1 cellular context compared by ENCODE assay signal in genomic region chr16:19948186-19949104, GRCh38.
TF ChIP-seq lines count a peak whose summit lies in the region.

No MANE protein-coding gene starts in this region.

TF ChIP-seq in H1, 55 proteins besides CTCF, POLR2A, EP300 and RAD21 (continued from another document):
- TF ChIP-seq, protein P1, sequence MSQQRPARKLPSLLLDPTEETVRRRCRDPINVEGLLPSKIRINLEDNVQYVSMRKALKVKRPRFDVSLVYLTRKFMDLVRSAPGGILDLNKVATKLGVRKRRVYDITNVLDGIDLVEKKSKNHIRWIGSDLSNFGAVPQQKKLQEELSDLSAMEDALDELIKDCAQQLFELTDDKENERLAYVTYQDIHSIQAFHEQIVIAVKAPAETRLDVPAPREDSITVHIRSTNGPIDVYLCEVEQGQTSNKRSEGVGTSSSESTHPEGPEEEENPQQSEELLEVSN (IDR thresholded peaks at IDR 0.05), result peak; percentile 97
- TF ChIP-seq RNF2 (IDR thresholded peaks at IDR 0.05; ENCODE audit: borderline replicate concordance, low read depth, low read length, missing control alignments, poor library complexity, severe bottlenecking) (peak; percentile 46), EGR1 (IDR thresholded peaks at IDR 0.05; ENCODE audit: borderline replicate concordance, low read depth, low read length) (0 out of 2 replicates have a peak, but pooled peaks have one; percentile 23), ZNF274 (IDR thresholded peaks at IDR 0.05; ENCODE audit: borderline replicate concordance, extremely low read depth, low read length) (no peak), CBX5 (IDR thresholded peaks at IDR 0.05; ENCODE audit: low read depth, low read length) (no peak), FOSL1 (IDR thresholded peaks at IDR 0.05; ENCODE audit: insufficient read depth, low read depth, low read length) (no peak), SP2 (IDR thresholded peaks at IDR 0.05; ENCODE audit: low read length) (no peak), TCF12 (IDR thresholded peaks at IDR 0.05; ENCODE audit: low read depth, low read length) (peak; percentile 96), SAP30 (IDR thresholded peaks at IDR 0.05; ENCODE audit: insufficient read depth, insufficient replicate concordance, low read length) (no peak), TEAD4 (IDR thresholded peaks at IDR 0.05; ENCODE audit: low read depth, low read length) (peak; percentile 92), RFX5 (IDR thresholded peaks at IDR 0.05; ENCODE audit: borderline replicate concordance, low read depth, low read length) (no peak), KDM5A (IDR thresholded peaks at IDR 0.05; ENCODE audit: low read length) (no peak), TBP (IDR thresholded peaks at IDR 0.05; ENCODE audit: low read depth, low read length) (no peak), YY1 (IDR thresholded peaks at IDR 0.05; ENCODE audit: low read depth, low read length) (peak; percentile 91), SIRT6 (IDR thresholded peaks at IDR 0.05; ENCODE audit: low read length) (no peak), GTF2F1 (IDR thresholded peaks at IDR 0.05; ENCODE audit: borderline replicate concordance, low read depth, low read length) (no peak), EZH2 (IDR thresholded peaks at IDR 0.05; ENCODE audit: low read depth, low read length, severe bottlenecking) (peak; percentile 42), JUN (IDR thresholded peaks at IDR 0.05; ENCODE audit: low read depth, low read length) (0 out of 2 replicates have a peak, but pooled peaks have one; percentile 21), NRF1 (IDR thresholded peaks at IDR 0.05; ENCODE audit: low read depth, low read length) (no peak), NANOG (IDR thresholded peaks at IDR 0.05; ENCODE audit: insufficient read depth, low read depth, low read length, poor library complexity, severe bottlenecking) (peak; percentile 81), CEBPB (IDR thresholded peaks at IDR 0.05; ENCODE audit: low read depth, low read length) (no peak), CREB1 (IDR thresholded peaks at IDR 0.05) (no peak), RBBP5 (IDR thresholded peaks at IDR 0.05; ENCODE audit: borderline replicate concordance, low read depth, low read length) (peak; percentile 40; the same call in 1 of the 2 replicates), KDM4A (IDR thresholded peaks at IDR 0.05; ENCODE audit: low read depth, low read length, severe bottlenecking) (no peak), POLR2AphosphoS5 (IDR thresholded peaks at IDR 0.05; ENCODE audit: low read depth, low read length) (0 out of 2 replicates have a peak, but pooled peaks have one; percentile 48), MAFK (IDR thresholded peaks at IDR 0.05; ENCODE audit: low read depth, low read length) (peak; percentile 95), TAF1 (IDR thresholded peaks at IDR 0.05; ENCODE audit: low read depth, low read length) (0 out of 2 replicates have a peak, but pooled peaks have one; percentile 15), GABPA (IDR thresholded peaks at IDR 0.05; ENCODE audit: borderline replicate concordance, insufficient read depth, low read length) (no peak), PHF8 (conservative IDR thresholded peaks at IDR 0.05; ENCODE audit: low read depth, low read length) (no peak), HDAC6 (IDR thresholded peaks at IDR 0.05; ENCODE audit: low read depth, low read length) (no peak), POU5F1 (IDR thresholded peaks at IDR 0.05; ENCODE audit: low read depth, low read length) (0 out of 2 replicates have a peak, but pooled peaks have one; percentile 67), CHD2 (IDR thresholded peaks at IDR 0.05; ENCODE audit: low read length) (no peak), CBX8 (IDR thresholded peaks at IDR 0.05; ENCODE audit: borderline replicate concordance, low read depth, low read length) (no peak), SP1 (IDR thresholded peaks at IDR 0.05; ENCODE audit: low read depth, low read length) (peak; percentile 71), TAF7 (optimal IDR thresholded peaks at IDR 0.05; ENCODE audit: borderline replicate concordance, low read depth, low read length) (no peak), ASH2L (IDR thresholded peaks at IDR 0.05; ENCODE audit: low read length) (peak; percentile 94), SIN3A (conservative IDR thresholded peaks at IDR 0.05 in 1 of 2, IDR thresholded peaks at IDR 0.05 in 1 of 2; ENCODE audit: low read depth in 1 of 2, low read length in 2 of 2) (0 out of 4 replicates have a peak, but pooled peaks of 1 of the 2 experiments have one; percentile 5), KDM1A (IDR thresholded peaks at IDR 0.05; ENCODE audit: borderline replicate concordance, low read length) (0 out of 2 replicates have a peak, but pooled peaks have one; percentile 34), SP4 (IDR thresholded peaks at IDR 0.05; ENCODE audit: low read length) (no peak), SIX5 (IDR thresholded peaks at IDR 0.05; ENCODE audit: low read depth, low read length) (no peak), CTBP2 (IDR thresholded peaks at IDR 0.05; ENCODE audit: borderline replicate concordance, insufficient read depth, insufficient read length, low read length) (no peak), HDAC2 (IDR thresholded peaks at IDR 0.05; ENCODE audit: borderline replicate concordance in 1 of 2, low read depth in 2 of 2, low read length in 2 of 2) (peak; percentile 70 to 95; a peak in 3 of 4 replicates), BCL11A (IDR thresholded peaks at IDR 0.05; ENCODE audit: low read depth in 2 of 2, low read length in 2 of 2) (peak in 1 of 2 experiments; percentile 54), USF2 (IDR thresholded peaks at IDR 0.05; ENCODE audit: low read length) (peak; percentile 55; the same call in 1 of the 2 replicates), SRF (IDR thresholded peaks at IDR 0.05; ENCODE audit: low read depth, low read length) (no peak), CHD1 (IDR thresholded peaks at IDR 0.05; ENCODE audit: low read depth, low read length) (no peak)
- TF ChIP-seq, protein P2, sequence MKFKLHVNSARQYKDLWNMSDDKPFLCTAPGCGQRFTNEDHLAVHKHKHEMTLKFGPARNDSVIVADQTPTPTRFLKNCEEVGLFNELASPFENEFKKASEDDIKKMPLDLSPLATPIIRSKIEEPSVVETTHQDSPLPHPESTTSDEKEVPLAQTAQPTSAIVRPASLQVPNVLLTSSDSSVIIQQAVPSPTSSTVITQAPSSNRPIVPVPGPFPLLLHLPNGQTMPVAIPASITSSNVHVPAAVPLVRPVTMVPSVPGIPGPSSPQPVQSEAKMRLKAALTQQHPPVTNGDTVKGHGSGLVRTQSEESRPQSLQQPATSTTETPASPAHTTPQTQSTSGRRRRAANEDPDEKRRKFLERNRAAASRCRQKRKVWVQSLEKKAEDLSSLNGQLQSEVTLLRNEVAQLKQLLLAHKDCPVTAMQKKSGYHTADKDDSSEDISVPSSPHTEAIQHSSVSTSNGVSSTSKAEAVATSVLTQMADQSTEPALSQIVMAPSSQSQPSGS (IDR thresholded peaks at IDR 0.05; ENCODE audit: low read length), result no peak; the same call in 1 of the 2 replicates
- TF ChIP-seq, protein P3, sequence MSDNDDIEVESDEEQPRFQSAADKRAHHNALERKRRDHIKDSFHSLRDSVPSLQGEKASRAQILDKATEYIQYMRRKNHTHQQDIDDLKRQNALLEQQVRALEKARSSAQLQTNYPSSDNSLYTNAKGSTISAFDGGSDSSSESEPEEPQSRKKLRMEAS (IDR thresholded peaks at IDR 0.05), result peak; percentile 99
- TF ChIP-seq, protein P4, sequence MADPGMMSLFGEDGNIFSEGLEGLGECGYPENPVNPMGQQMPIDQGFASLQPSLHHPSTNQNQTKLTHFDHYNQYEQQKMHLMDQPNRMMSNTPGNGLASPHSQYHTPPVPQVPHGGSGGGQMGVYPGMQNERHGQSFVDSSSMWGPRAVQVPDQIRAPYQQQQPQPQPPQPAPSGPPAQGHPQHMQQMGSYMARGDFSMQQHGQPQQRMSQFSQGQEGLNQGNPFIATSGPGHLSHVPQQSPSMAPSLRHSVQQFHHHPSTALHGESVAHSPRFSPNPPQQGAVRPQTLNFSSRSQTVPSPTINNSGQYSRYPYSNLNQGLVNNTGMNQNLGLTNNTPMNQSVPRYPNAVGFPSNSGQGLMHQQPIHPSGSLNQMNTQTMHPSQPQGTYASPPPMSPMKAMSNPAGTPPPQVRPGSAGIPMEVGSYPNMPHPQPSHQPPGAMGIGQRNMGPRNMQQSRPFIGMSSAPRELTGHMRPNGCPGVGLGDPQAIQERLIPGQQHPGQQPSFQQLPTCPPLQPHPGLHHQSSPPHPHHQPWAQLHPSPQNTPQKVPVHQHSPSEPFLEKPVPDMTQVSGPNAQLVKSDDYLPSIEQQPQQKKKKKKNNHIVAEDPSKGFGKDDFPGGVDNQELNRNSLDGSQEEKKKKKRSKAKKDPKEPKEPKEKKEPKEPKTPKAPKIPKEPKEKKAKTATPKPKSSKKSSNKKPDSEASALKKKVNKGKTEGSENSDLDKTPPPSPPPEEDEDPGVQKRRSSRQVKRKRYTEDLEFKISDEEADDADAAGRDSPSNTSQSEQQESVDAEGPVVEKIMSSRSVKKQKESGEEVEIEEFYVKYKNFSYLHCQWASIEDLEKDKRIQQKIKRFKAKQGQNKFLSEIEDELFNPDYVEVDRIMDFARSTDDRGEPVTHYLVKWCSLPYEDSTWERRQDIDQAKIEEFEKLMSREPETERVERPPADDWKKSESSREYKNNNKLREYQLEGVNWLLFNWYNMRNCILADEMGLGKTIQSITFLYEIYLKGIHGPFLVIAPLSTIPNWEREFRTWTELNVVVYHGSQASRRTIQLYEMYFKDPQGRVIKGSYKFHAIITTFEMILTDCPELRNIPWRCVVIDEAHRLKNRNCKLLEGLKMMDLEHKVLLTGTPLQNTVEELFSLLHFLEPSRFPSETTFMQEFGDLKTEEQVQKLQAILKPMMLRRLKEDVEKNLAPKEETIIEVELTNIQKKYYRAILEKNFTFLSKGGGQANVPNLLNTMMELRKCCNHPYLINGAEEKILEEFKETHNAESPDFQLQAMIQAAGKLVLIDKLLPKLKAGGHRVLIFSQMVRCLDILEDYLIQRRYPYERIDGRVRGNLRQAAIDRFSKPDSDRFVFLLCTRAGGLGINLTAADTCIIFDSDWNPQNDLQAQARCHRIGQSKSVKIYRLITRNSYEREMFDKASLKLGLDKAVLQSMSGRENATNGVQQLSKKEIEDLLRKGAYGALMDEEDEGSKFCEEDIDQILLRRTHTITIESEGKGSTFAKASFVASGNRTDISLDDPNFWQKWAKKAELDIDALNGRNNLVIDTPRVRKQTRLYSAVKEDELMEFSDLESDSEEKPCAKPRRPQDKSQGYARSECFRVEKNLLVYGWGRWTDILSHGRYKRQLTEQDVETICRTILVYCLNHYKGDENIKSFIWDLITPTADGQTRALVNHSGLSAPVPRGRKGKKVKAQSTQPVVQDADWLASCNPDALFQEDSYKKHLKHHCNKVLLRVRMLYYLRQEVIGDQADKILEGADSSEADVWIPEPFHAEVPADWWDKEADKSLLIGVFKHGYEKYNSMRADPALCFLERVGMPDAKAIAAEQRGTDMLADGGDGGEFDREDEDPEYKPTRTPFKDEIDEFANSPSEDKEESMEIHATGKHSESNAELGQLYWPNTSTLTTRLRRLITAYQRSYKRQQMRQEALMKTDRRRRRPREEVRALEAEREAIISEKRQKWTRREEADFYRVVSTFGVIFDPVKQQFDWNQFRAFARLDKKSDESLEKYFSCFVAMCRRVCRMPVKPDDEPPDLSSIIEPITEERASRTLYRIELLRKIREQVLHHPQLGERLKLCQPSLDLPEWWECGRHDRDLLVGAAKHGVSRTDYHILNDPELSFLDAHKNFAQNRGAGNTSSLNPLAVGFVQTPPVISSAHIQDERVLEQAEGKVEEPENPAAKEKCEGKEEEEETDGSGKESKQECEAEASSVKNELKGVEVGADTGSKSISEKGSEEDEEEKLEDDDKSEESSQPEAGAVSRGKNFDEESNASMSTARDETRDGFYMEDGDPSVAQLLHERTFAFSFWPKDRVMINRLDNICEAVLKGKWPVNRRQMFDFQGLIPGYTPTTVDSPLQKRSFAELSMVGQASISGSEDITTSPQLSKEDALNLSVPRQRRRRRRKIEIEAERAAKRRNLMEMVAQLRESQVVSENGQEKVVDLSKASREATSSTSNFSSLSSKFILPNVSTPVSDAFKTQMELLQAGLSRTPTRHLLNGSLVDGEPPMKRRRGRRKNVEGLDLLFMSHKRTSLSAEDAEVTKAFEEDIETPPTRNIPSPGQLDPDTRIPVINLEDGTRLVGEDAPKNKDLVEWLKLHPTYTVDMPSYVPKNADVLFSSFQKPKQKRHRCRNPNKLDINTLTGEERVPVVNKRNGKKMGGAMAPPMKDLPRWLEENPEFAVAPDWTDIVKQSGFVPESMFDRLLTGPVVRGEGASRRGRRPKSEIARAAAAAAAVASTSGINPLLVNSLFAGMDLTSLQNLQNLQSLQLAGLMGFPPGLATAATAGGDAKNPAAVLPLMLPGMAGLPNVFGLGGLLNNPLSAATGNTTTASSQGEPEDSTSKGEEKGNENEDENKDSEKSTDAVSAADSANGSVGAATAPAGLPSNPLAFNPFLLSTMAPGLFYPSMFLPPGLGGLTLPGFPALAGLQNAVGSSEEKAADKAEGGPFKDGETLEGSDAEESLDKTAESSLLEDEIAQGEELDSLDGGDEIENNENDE (IDR thresholded peaks at IDR 0.05; ENCODE audit: insufficient replicate concordance, low read length), result peak; percentile 92
